Comparison of ENCODE assay signal across 19 cellular contexts in the genomic region with DNA sequence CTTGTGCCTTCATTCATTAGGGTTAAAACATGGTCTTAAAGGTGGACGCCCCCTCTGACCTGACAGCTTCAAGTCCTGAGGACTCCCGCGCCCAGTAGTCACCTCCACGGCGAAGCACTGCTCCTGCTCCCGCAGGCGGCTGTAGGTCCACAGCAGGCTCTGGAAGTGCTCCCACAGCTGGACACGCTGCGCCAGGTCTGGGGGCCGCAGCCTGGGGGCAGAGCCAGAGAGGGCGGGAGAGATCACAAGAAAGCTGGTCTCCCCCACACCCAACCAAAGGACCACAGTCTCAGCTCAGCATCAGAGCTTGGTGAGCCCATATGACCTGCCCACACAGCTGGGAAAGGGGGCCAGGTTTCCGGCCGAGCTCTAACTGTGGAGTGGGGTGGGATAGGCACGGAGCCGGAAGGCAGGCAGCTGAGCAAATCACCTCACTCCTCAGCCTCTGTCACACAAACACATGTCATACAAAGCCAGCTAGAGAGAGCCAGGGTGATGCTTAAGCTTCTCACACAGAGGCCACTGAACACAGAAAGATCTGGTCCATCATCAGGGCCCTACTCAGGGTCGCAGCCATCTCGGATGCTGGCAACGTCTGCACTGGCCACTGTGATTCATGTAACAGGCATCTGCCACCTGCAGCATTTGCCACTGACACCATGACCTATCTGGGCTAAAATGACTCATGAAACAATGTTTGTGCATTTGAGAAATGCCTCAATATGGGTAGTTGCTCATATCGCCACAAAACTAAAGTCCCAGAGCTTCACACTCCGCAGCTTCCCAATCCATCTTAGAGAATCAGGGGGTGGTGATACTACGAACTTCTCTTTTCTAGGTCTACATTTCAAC. TPM values are rescaled to one million over a fixed set of nuclear protein-coding genes. Genes with fewer than 3 reads are reported as not detected.
DNase-seq lines count a peak whose midpoint lies in the region; ATAC-seq and TF ChIP-seq lines count a peak whose summit lies in the region.
"Had no signal": no experiment of that assay in that cellular context is flagged by ENCODE, and none has a peak within 500 bp of the region (broad histone marks: within the 10 kb centered on the region; RNA-seq: fewer than 3 reads in every experiment).

No MANE protein-coding gene starts in this region.

- H3K9me2 ChIP-seq in PC-9 (ENCODE audit: insufficient read depth): no peaks in the 10 kb centered on the region

- H3K4me2 ChIP-seq in PC-9: peak overlapping the region; percentile 19; the same call in 1 of the 2 replicates
- no peak overlapping the region for H3K4me2 ChIP-seq in osteoblast (ENCODE audit: insufficient read depth, low read length)

- TF ChIP-seq CTCF in PC-9 (conservative IDR thresholded peaks at IDR 0.05): no peak
- no peak for TF ChIP-seq CTCF in osteoblast (IDR thresholded peaks at IDR 0.05; ENCODE audit: extremely low read depth, low read depth, low read length)

- peaks cover 4% of the 10 kb centered on the region; the same call in 1 of the 2 replicates for H3F3A ChIP-seq in PC-9 (ENCODE audit: insufficient read depth, low read depth)

- POLR2A ChIA-PET in PC-9 (lab: Charles Lee; ENCODE audit: unreplicated experiment): interaction anchor here (0.5 to 0.6 kb wide), 2 partner anchors 63 to 194 kb away, joined by 3 to 7 read pairs; no protein-coding TSS in a partner anchor

- H4K20me1 ChIP-seq in PC-9 (ENCODE audit: insufficient read depth) (no peaks in the 10 kb centered on the region), osteoblast (ENCODE audit: insufficient read depth, low read length) (no peaks in the 10 kb centered on the region)

- BruUV-seq in PC-9 (replicated peaks; lab: Mats Ljungman, UMichigan): no TSS peak

- intact Hi-C loops in PC-9 (cut with micrococcal nuclease; ENCODE audit: unreplicated experiment) (no loop called here), Right ventricle myocardium superior (cut with DNase I) (no loop called here)

- CTCF ChIA-PET in PC-9 (lab: Charles Lee): no interaction called here

- no peak overlapping the region for H3K27ac ChIP-seq in PC-9
- no peak overlapping the region for H3K27ac ChIP-seq in osteoblast (ENCODE audit: low read depth, low read length)
- H3K27ac ChIP-seq: ascending aorta had no signal

- no peaks in the 10 kb centered on the region for H3K27me3 ChIP-seq in PC-9 (ENCODE audit: insufficient read depth, low read depth)
- H3K27me3 ChIP-seq in osteoblast (ENCODE audit: insufficient read depth, low read length): no peaks in the 10 kb centered on the region
- H3K27me3 ChIP-seq: ascending aorta had no signal

- peak; percentile 85 for DNase-seq in ELR (ENCODE audit: low read depth)
- peak; percentile 41 to 82 for DNase-seq in PC-9
- peak; percentile 62 for DNase-seq in dermis blood vessel endothelial cell
- peak; percentile 50 for DNase-seq in osteoblast (ENCODE audit: insufficient read length, low spot score, missing footprints)
- no peak for DNase-seq in middle frontal gyrus (ENCODE audit: extremely low spot score, low spot score)
- DNase-seq in Right ventricle myocardium superior: no peak
- no peak for DNase-seq in activated CD4-positive, alpha-beta T cell treated with anti-CD3 and anti-CD28 coated beads, Interleukin-2, amount 50 U/mL, for 48 hours
- DNase-seq: activated effector memory CD4-positive, alpha-beta T cell treated with Interleukin-2 at 50 U/mL for 16 hours; erythroblast; kidney; MV-4-11; NCI-H69; RPMI8226; substantia nigra; T-cell had no signal

- ATAC-seq in Right ventricle myocardium superior (ENCODE audit: poor library complexity): no peak
- ATAC-seq in HG02571 (IDR thresholded peaks at IDR 0.05; ENCODE audit: unreplicated experiment): no peak
- ATAC-seq: sciatic nerve, T-cell, WTC11 had no signal

- H3K9me3 ChIP-seq in PC-9 (ENCODE audit: insufficient read depth, low read depth) (no peaks in the 10 kb centered on the region), osteoblast (ENCODE audit: low read depth, low read length) (no peaks in the 10 kb centered on the region)
- H3K9me3 ChIP-seq: ascending aorta had no signal

- no peak overlapping the region for H2AFZ ChIP-seq in PC-9
- H2AFZ ChIP-seq in osteoblast (ENCODE audit: low read length): no peak overlapping the region

- H3K36me3 ChIP-seq in PC-9 (ENCODE audit: low read depth) (no peaks in the 10 kb centered on the region), osteoblast (ENCODE audit: insufficient read depth, low read length) (peaks cover 59% of the 10 kb centered on the region)

- no peaks in the 10 kb centered on the region for H3K79me2 ChIP-seq in PC-9 (ENCODE audit: low read depth)
- no peaks in the 10 kb centered on the region for H3K79me2 ChIP-seq in osteoblast (ENCODE audit: insufficient read depth, low read length)

- H3K4me1 ChIP-seq in PC-9 (replicated peaks; ENCODE audit: insufficient read depth): peaks cover 8% of the 10 kb centered on the region
- H3K4me1 ChIP-seq in osteoblast (ENCODE audit: insufficient read depth, low read length): peaks cover 6% of the 10 kb centered on the region
- H3K4me1 ChIP-seq: ascending aorta had no signal

- H3K4me3 ChIP-seq in PC-9 (no peak overlapping the region), osteoblast (ENCODE audit: insufficient read depth, low read length) (no peak overlapping the region)
- H3K4me3 ChIP-seq: ascending aorta had no signal

RNA-seq across cellular contexts. Expression of a gene that starts 12.6 kb away (rescaled TPM):
- 43.2 and 47.0 TPM in 2 replicates for total RNA-seq in PC-9 (2021)
- 24.8 and 32.7 TPM in 2 replicates for total RNA-seq in dermis blood vessel endothelial cell
- 52.1 and 61.9 TPM in 2 replicates for total RNA-seq in osteoblast
- 25.6 TPM for total RNA-seq in Right ventricle myocardium superior

RNA-seq across cellular contexts. Expression of a gene that starts 19.1 kb away (rescaled TPM):
- total RNA-seq in PC-9 (2021) (28.0 and 28.2 TPM in 2 replicates), dermis blood vessel endothelial cell (3.6 and 6.4 TPM in 2 replicates), osteoblast (11.6 and 12.4 TPM in 2 replicates), Right ventricle myocardium superior (8.4 TPM)

Comparison
In these comparisons a context has a peak if more than half of its experiments do, and no peak if none do; other contexts are left out.
1. DNase-seq: peak in ELR (single experiment), PC-9 (2 of 2), dermis blood vessel endothelial cell (single experiment) and osteoblast (single experiment); none in middle frontal gyrus (single experiment), Right ventricle myocardium superior (single experiment) and activated CD4-positive, alpha-beta T cell treated with anti-CD3 and anti-CD28 coated beads, Interleukin-2, amount 50 U/mL, for 48 hours (0 of 2).